In the genomic region with DNA sequence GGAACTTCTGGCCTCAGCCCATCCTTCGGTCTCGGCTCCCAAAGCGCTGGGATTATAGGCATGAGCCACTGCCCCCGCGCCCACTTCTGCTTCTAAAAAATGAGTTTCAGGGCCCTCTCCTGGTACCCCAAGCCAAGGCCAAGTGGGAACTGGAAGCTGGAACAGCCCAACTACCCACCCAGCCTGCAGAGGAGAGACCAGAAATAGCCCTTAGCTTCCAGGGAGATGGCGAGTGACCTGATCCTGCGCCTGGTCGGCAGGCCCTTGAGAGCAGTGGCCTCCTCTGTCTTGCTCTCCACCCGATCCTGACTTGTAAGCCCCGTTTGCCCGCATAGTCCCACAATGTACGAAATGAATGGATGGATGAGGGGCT, we compare ENCODE assay signal across 2 cellular contexts.
A peak's percentile ranks its signal among the peaks of the same experiment; 100 is the strongest.
TF ChIP-seq lines count a peak whose summit lies in the region.

No MANE protein-coding gene starts in this region.

TF ChIP-seq in HCT116, 20 proteins besides CTCF, POLR2A, EP300 and RAD21:
- no peak for TF ChIP-seq SRF (IDR thresholded peaks at IDR 0.05; ENCODE audit: low read depth)
- TF ChIP-seq SIN3A (IDR thresholded peaks at IDR 0.05; ENCODE audit: low read depth) = no peak
- no peak for TF ChIP-seq EGR1 (IDR thresholded peaks at IDR 0.05; ENCODE audit: low read depth)
- TF ChIP-seq FOSL1 (IDR thresholded peaks at IDR 0.05; ENCODE audit: low read depth) = no peak
- TF ChIP-seq SP1 (IDR thresholded peaks at IDR 0.05; ENCODE audit: low read depth) = no peak
- no peak for TF ChIP-seq ELF1 (IDR thresholded peaks at IDR 0.05; ENCODE audit: borderline replicate concordance, low read depth)
- no peak for TF ChIP-seq POLR2AphosphoS5 (IDR thresholded peaks at IDR 0.05; ENCODE audit: low read depth, low read length)
- TF ChIP-seq, protein P1, sequence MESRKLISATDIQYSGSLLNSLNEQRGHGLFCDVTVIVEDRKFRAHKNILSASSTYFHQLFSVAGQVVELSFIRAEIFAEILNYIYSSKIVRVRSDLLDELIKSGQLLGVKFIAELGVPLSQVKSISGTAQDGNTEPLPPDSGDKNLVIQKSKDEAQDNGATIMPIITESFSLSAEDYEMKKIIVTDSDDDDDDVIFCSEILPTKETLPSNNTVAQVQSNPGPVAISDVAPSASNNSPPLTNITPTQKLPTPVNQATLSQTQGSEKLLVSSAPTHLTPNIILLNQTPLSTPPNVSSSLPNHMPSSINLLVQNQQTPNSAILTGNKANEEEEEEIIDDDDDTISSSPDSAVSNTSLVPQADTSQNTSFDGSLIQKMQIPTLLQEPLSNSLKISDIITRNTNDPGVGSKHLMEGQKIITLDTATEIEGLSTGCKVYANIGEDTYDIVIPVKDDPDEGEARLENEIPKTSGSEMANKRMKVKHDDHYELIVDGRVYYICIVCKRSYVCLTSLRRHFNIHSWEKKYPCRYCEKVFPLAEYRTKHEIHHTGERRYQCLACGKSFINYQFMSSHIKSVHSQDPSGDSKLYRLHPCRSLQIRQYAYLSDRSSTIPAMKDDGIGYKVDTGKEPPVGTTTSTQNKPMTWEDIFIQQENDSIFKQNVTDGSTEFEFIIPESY (IDR thresholded peaks at IDR 0.05; ENCODE audit: extremely low read depth, insufficient replicate concordance, low read length) = no peak
- TF ChIP-seq EZH2phosphoT487 (IDR thresholded peaks at IDR 0.05; ENCODE audit: borderline replicate concordance) = no peak
- no peak for TF ChIP-seq EZH2 (IDR thresholded peaks at IDR 0.05)
- TF ChIP-seq, protein P2, sequence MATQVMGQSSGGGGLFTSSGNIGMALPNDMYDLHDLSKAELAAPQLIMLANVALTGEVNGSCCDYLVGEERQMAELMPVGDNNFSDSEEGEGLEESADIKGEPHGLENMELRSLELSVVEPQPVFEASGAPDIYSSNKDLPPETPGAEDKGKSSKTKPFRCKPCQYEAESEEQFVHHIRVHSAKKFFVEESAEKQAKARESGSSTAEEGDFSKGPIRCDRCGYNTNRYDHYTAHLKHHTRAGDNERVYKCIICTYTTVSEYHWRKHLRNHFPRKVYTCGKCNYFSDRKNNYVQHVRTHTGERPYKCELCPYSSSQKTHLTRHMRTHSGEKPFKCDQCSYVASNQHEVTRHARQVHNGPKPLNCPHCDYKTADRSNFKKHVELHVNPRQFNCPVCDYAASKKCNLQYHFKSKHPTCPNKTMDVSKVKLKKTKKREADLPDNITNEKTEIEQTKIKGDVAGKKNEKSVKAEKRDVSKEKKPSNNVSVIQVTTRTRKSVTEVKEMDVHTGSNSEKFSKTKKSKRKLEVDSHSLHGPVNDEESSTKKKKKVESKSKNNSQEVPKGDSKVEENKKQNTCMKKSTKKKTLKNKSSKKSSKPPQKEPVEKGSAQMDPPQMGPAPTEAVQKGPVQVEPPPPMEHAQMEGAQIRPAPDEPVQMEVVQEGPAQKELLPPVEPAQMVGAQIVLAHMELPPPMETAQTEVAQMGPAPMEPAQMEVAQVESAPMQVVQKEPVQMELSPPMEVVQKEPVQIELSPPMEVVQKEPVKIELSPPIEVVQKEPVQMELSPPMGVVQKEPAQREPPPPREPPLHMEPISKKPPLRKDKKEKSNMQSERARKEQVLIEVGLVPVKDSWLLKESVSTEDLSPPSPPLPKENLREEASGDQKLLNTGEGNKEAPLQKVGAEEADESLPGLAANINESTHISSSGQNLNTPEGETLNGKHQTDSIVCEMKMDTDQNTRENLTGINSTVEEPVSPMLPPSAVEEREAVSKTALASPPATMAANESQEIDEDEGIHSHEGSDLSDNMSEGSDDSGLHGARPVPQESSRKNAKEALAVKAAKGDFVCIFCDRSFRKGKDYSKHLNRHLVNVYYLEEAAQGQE (IDR thresholded peaks at IDR 0.05; ENCODE audit: low read depth) = no peak
- no peak for TF ChIP-seq ZNF274 (IDR thresholded peaks at IDR 0.05; ENCODE audit: low read depth, low read length)
- TF ChIP-seq, protein P3, sequence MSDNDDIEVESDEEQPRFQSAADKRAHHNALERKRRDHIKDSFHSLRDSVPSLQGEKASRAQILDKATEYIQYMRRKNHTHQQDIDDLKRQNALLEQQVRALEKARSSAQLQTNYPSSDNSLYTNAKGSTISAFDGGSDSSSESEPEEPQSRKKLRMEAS (IDR thresholded peaks at IDR 0.05) = no peak
- no peak for TF ChIP-seq TCF7L2 (IDR thresholded peaks at IDR 0.05; ENCODE audit: borderline replicate concordance, extremely low read depth, insufficient read depth, insufficient read length)
- TF ChIP-seq, protein P4, sequence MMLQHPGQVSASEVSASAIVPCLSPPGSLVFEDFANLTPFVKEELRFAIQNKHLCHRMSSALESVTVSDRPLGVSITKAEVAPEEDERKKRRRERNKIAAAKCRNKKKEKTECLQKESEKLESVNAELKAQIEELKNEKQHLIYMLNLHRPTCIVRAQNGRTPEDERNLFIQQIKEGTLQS (IDR thresholded peaks at IDR 0.05) = no peak
- TF ChIP-seq JUND (IDR thresholded peaks at IDR 0.05) = no peak
- no peak for TF ChIP-seq CEBPB (IDR thresholded peaks at IDR 0.05; ENCODE audit: low read depth)
- TF ChIP-seq CBX3 (IDR thresholded peaks at IDR 0.05; ENCODE audit: low read depth) = no peak

TF ChIP-seq in HepG2, 621 proteins besides CTCF, POLR2A, EP300 and RAD21:
- no peak for TF ChIP-seq RBM39 (IDR thresholded peaks at IDR 0.05; ENCODE audit: low read depth, low read length, poor library complexity, severe bottlenecking)
- TF ChIP-seq ZSCAN31 (CRISPR knock-in tag; IDR thresholded peaks at IDR 0.05; ENCODE audit: low read depth) = no peak
- TF ChIP-seq, protein P5, sequence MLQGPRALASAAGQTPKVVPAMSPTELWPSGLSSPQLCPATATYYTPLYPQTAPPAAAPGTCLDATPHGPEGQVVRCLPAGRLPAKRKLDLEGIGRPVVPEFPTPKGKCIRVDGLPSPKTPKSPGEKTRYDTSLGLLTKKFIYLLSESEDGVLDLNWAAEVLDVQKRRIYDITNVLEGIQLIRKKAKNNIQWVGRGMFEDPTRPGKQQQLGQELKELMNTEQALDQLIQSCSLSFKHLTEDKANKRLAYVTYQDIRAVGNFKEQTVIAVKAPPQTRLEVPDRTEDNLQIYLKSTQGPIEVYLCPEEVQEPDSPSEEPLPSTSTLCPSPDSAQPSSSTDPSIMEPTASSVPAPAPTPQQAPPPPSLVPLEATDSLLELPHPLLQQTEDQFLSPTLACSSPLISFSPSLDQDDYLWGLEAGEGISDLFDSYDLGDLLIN (CRISPR knock-in tag; IDR thresholded peaks at IDR 0.05; ENCODE audit: borderline replicate concordance) = 0 out of 2 replicates have a peak, but pooled peaks have one; percentile 2
- no peak for TF ChIP-seq RFX1 (IDR thresholded peaks at IDR 0.05)
- peak; percentile 18; the same call in 1 of the 2 replicates for TF ChIP-seq SP4 (CRISPR knock-in tag; IDR thresholded peaks at IDR 0.05)
- TF ChIP-seq HIVEP1 (CRISPR knock-in tag; IDR thresholded peaks at IDR 0.05) = 0 out of 2 replicates have a peak, but pooled peaks have one; percentile 24
- 0 out of 2 replicates have a peak, but pooled peaks have one; percentile 25 for TF ChIP-seq ZNF510 (CRISPR knock-in tag; IDR thresholded peaks at IDR 0.05; ENCODE audit: low read depth)
- peak; percentile 85 for TF ChIP-seq ZBTB38 (CRISPR knock-in tag; IDR thresholded peaks at IDR 0.05)
- TF ChIP-seq ZNF772 (CRISPR knock-in tag; IDR thresholded peaks at IDR 0.05) = 0 out of 2 replicates have a peak, but pooled peaks have one; percentile 58
- 0 out of 2 replicates have a peak, but pooled peaks have one; percentile 25 for TF ChIP-seq ZNF589 (CRISPR knock-in tag; conservative IDR thresholded peaks at IDR 0.05)
TF ChIP-seq in HepG2: peak in this region for 7.
